ENCODE assay signal across 19 cellular contexts in the genomic region with DNA sequence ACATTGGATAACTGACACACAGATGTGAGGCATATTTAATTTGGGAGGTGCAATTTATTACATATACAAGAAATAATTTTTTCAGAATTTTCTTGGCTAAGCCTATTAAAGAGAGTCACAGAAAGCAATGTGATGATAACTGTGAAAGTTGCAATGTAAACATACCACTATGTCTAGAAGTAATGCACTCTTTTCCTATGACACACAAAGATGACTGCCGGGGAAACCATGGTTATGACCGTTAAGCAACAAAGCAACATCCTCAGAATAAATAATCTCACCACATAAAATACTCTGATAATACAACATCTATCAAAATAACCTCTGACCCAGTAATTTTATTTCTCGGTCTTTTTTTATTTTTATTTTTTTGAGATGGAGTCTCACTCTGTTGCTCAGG.
"Had no signal": no experiment of that assay in that cellular context is flagged by ENCODE, and none has a peak within 500 bp of the region (broad histone marks: within the 10 kb centered on the region; RNA-seq: fewer than 3 reads in every experiment).

No MANE protein-coding gene starts in this region.

- H3K27me3 ChIP-seq: foreskin keratinocyte, neutrophil, right lobe of liver, suprapubic skin, thyroid gland, upper lobe of right lung, vagina had no signal

- DNase-seq: effector CD4-positive, alpha-beta T cell; erythroblast; foreskin keratinocyte; hippocampal formation; kidney glomerular epithelial cell; mammary epithelial cell; naive thymus-derived CD4-positive, alpha-beta T cell; psoas muscle; retina; right lobe of liver; stimulated activated CD4-positive, alpha-beta T cell treated with anti-CD3 and anti-CD28 coated beads, Interleukin-4, amount 100 ng/mL, for 1 hour; stimulated activated CD8-positive, alpha-beta memory T cell treated with anti-CD3 and anti-CD28 coated beads, Interleukin-4, amount 100 ng/mL, for 48 hours; stimulated activated naive CD8-positive, alpha-beta T cell treated with anti-CD3 and anti-CD28 coated beads, Interleukin-15, Interleukin-2, amounts not matched to agents 100 U/mL and 50 U/mL, for 24 hours; thyroid gland; upper lobe of right lung had no signal

- ATAC-seq: foreskin keratinocyte; naive thymus-derived CD4-positive, alpha-beta T cell; psoas muscle; right lobe of liver; stimulated activated effector memory CD8-positive, alpha-beta T cell treated with anti-CD3 and anti-CD28 coated beads, Interleukin-12 subunit alpha, Interleukin-12 subunit beta, amount 100 ng/mL, for 72 hours; stimulated activated naive CD8-positive, alpha-beta T cell treated with anti-CD3 and anti-CD28 coated beads, Interleukin-15, Interleukin-2, amounts not matched to agents 100 U/mL and 50 U/mL, for 24 hours; upper lobe of right lung had no signal

- H3K4me1 ChIP-seq: foreskin keratinocyte, psoas muscle, right lobe of liver, suprapubic skin, upper lobe of right lung, vagina had no signal

- H3K4me3 ChIP-seq: psoas muscle, right lobe of liver, suprapubic skin, thyroid gland, upper lobe of right lung, vagina had no signal

- H3K9me3 ChIP-seq: neutrophil, psoas muscle, right lobe of liver, suprapubic skin, thyroid gland, upper lobe of right lung, vagina had no signal
